20 cellular contexts compared by ENCODE assay signal in the genomic region with DNA sequence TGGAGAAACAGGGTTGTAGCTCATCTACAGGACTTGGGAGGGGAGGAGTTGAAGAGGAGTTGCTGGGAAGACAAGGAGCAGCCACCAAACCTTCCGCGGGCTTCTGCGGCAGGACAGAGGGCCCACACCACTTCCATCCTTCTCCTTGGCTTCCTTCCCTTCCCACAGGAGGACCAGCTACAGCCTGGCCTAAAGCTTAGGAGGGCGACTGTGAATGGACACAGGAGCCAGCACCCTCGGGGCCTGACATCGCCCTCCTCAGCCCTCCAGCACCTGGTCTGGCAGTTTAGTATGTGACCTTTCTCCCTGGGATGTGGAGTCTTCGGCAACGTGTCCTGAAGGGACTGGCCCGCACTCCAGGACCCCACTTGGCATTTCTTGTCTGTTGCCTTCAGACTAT. TPM values are rescaled to one million over a fixed set of nuclear protein-coding genes. Genes with fewer than 3 reads are reported as not detected.
DNase-seq lines count a peak whose midpoint lies in the region; ATAC-seq and TF ChIP-seq lines count a peak whose summit lies in the region.
"Had no signal": no experiment of that assay in that cellular context is flagged by ENCODE, and none has a peak within 500 bp of the region (broad histone marks: within the 10 kb centered on the region; RNA-seq: fewer than 3 reads in every experiment).

No MANE protein-coding gene starts in this region.

- H3K27ac ChIP-seq in HUES48 (ENCODE audit: low read depth, low read length) (peak overlapping the region; percentile 90), WERI-Rb-1 (peak overlapping the region; percentile 36; the same call in 1 of the 2 replicates), iPS-18a (ENCODE audit: low read length) (peak overlapping the region; percentile 90), testis (no peak overlapping the region)
- H3K27ac ChIP-seq: SJSA1 had no signal

- H3K4me3 ChIP-seq in HUES48 (ENCODE audit: low read depth, low read length) (no peak overlapping the region), WERI-Rb-1 (ENCODE audit: low read depth, low read length) (no peak overlapping the region), iPS-18a (ENCODE audit: low read length) (no peak overlapping the region), testis (no peak overlapping the region)
- H3K4me3 ChIP-seq: SJSA1 had no signal

- H3K4me1 ChIP-seq in HUES48 (ENCODE audit: control insufficient read depth, insufficient read depth, low read length) = peaks cover 36% of the 10 kb centered on the region
- H3K4me1 ChIP-seq in iPS-18a (ENCODE audit: control insufficient read depth, low read depth, low read length) = peaks cover 30% of the 10 kb centered on the region
- H3K4me1 ChIP-seq in testis = no peaks in the 10 kb centered on the region
- H3K4me1 ChIP-seq: BE2C had no signal

- H3K27me3 ChIP-seq in HUES48 (ENCODE audit: control insufficient read depth, insufficient read depth, low read length) = no peaks in the 10 kb centered on the region
- no peaks in the 10 kb centered on the region for H3K27me3 ChIP-seq in WERI-Rb-1 (ENCODE audit: insufficient read depth, low read depth, severe bottlenecking)
- no peaks in the 10 kb centered on the region for H3K27me3 ChIP-seq in iPS-18a (ENCODE audit: control insufficient read depth, insufficient read depth, low read length)
- H3K27me3 ChIP-seq in testis = no peaks in the 10 kb centered on the region
- H3K27me3 ChIP-seq: BE2C, SJSA1 had no signal

- TF ChIP-seq POLR2A in testis (IDR thresholded peaks at IDR 0.05) = no peak

- WGBS in testis, 2 donors = 89 to 96% methylated on average over 7 to 9 of the region's 9 CpGs

- TF ChIP-seq CTCF in WERI-Rb-1 (IDR thresholded peaks at IDR 0.05; ENCODE audit: low read depth, low read length) (no peak), testis (IDR thresholded peaks at IDR 0.05) (no peak), GM13977 (IDR thresholded peaks at IDR 0.05; ENCODE audit: extremely low read depth, insufficient read depth, missing control alignments) (no peak)

- H3K9me3 ChIP-seq in HUES48 (ENCODE audit: control insufficient read depth, insufficient read depth, low read length) (no peaks in the 10 kb centered on the region), WERI-Rb-1 (ENCODE audit: severe bottlenecking) (no peaks in the 10 kb centered on the region), iPS-18a (ENCODE audit: control insufficient read depth, low read depth, low read length) (no peaks in the 10 kb centered on the region), testis (no peaks in the 10 kb centered on the region)
- H3K9me3 ChIP-seq: BE2C, SJSA1 had no signal

- intact Hi-C loops in testis (cut with DNase I; ENCODE audit: low total_unique reads) = no loop called here

- H3K9ac ChIP-seq in HUES48 (ENCODE audit: low read depth, low read length) (peak overlapping the region; percentile 7; the same call in 1 of the 2 replicates), iPS-18a (ENCODE audit: low read length) (peak overlapping the region; percentile 39)

- H3K36me3 ChIP-seq in HUES48 (ENCODE audit: control insufficient read depth, insufficient read depth, low read length) = peaks cover 29% of the 10 kb centered on the region
- peaks cover 75% of the 10 kb centered on the region for H3K36me3 ChIP-seq in WERI-Rb-1
- H3K36me3 ChIP-seq in iPS-18a (ENCODE audit: control insufficient read depth, low read depth, low read length) = peaks cover 17% of the 10 kb centered on the region
- no peaks in the 10 kb centered on the region for H3K36me3 ChIP-seq in testis (ENCODE audit: low read depth, missing control alignments)

- DNase-seq in WERI-Rb-1 (no peak), testis (peak; percentile 7), GM13977 (ENCODE audit: low spot score) (no peak)
- no peak for DNase-seq in activated CD4-positive, CD25-positive, alpha-beta regulatory T cell treated with anti-CD3 and anti-CD28 coated beads, Interleukin-2, amount 50 U/mL, for 72 hours
- DNase-seq: BE2C, EL, GF-D8, H7, HFFc6, NCI-H1105 treated with DMSO at 0.1 percent for 48 hours, NCI-H2029 treated with DMSO at 0.1 percent for 48 hours, NCI-H2171, NCI-H345, NCI-H524 treated with DMSO at 0.1 percent for 48 hours had no signal

- in situ Hi-C loops in GM13977 (cut with MboI; ENCODE audit: low pct_unique_long_range_greater_than_20kb, low sequenced_read_pairs, unreplicated experiment) = no loop called here

- ATAC-seq in SK-N-SH treated with all-trans-retinoic acid at 6 μM for 48 hours = no peak
- ATAC-seq: Right ventricle myocardium inferior had no signal

TF ChIP-seq in SK-N-SH treated with all-trans-retinoic acid at 6 μM for 48 hours, 23 proteins besides CTCF, POLR2A, EP300 and RAD21:
- TF ChIP-seq BACH2 (CRISPR knock-in tag; IDR thresholded peaks at IDR 0.05; ENCODE audit: borderline replicate concordance) (no peak), RARB (CRISPR knock-in tag; IDR thresholded peaks at IDR 0.05) (no peak), SNAI2 (CRISPR knock-in tag; IDR thresholded peaks at IDR 0.05) (no peak), ZNF70 (CRISPR knock-in tag; IDR thresholded peaks at IDR 0.05) (no peak)
TF ChIP-seq in SK-N-SH treated with all-trans-retinoic acid at 6 μM for 48 hours: peak in this region for 0.

RNA-seq across cellular contexts. Expression of gene MFSD2B, which starts 15.4 kb away (rescaled TPM):
- total RNA-seq in testis = under 1 TPM; 0.39 to 0.50 TPM
- polyA plus RNA-seq in testis (ENCODE audit: insufficient read depth, low read depth, low replicate concordance) = 0.94 TPM
- total RNA-seq: A673, Right ventricle myocardium inferior, SJSA1 had no signal

RNA-seq across cellular contexts. Expression of gene WDCP, which starts 21.9 kb away (rescaled TPM):
- 10 to 100 TPM in 1 of 2 donors, 1 to 10 TPM in 1; 9.8 to 11.5 TPM for total RNA-seq in testis
- polyA plus RNA-seq in testis (ENCODE audit: insufficient read depth, low read depth, low replicate concordance) = 10.4 TPM

RNA-seq across cellular contexts. Expression of gene FKBP1B, which starts 24.3 kb away (rescaled TPM):
- 1 to 10 TPM; 2.7 to 3.0 TPM for total RNA-seq in testis
- 3.6 TPM for polyA plus RNA-seq in testis (ENCODE audit: insufficient read depth, low read depth, low replicate concordance)

RNA-seq across cellular contexts. Expression of gene SF3B6, which starts 50.9 kb away (rescaled TPM):
- total RNA-seq in testis = 10 to 100 TPM; 69.3 to 87.4 TPM
- polyA plus RNA-seq in testis (ENCODE audit: insufficient read depth, low read depth, low replicate concordance) = 142 TPM

RNA-seq across cellular contexts. Expression of gene TP53I3, which starts 59.4 kb away (rescaled TPM):
- 10 to 100 TPM; 31.3 to 36.5 TPM for total RNA-seq in testis
- 70.4 TPM for polyA plus RNA-seq in testis (ENCODE audit: insufficient read depth, low read depth, low replicate concordance)

Comparison
In these comparisons a context has a peak if more than half of its experiments do, and no peak if none do; other contexts are left out.
1. H3K27ac ChIP-seq: peak in HUES48 (single experiment), WERI-Rb-1 (single experiment) and iPS-18a (single experiment); none in testis (0 of 2).